Comparison of ENCODE assay signal across 22 cellular contexts in genomic region chr19:49574206-49574755, GRCh38. TPM values are rescaled to one million over a fixed set of nuclear protein-coding genes. Genes with fewer than 3 reads are reported as not detected.
DNase-seq lines count a peak whose midpoint lies in the region; ATAC-seq, FAIRE-seq and TF ChIP-seq lines count a peak whose summit lies in the region.
"Had no signal": no experiment of that assay in that cellular context is flagged by ENCODE, and none has a peak within 500 bp of the region (broad histone marks: within the 10 kb centered on the region; RNA-seq: fewer than 3 reads in every experiment).

No MANE protein-coding gene starts in this region.

- H3K79me2 ChIP-seq in HepG2 (ENCODE audit: insufficient read depth, low read length): peaks cover 41% of the 10 kb centered on the region

- WGBS in HepG2 (ENCODE audit: low lambda C conversion rate): 100% methylated on average over 2 of the region's 2 CpGs
- WGBS in right lobe of liver (ENCODE audit: insufficient coverage, low coverage, low lambda C conversion rate, missing lambda C conversion rate): no CpG with 5 or more reads among the region's 2 CpGs

- ATAC-seq in HepG2 (no peak), right lobe of liver (no peak)
- ATAC-seq in stimulated activated naive CD8-positive, alpha-beta T cell treated with anti-CD3 and anti-CD28 coated beads, Interleukin-15, amount 100 ng/mL, for 72 hours: no peak
- ATAC-seq: CD8-positive, alpha-beta T cell; left ventricle myocardium superior; mucosa of descending colon had no signal

- no peak overlapping the region for H3K4me3 ChIP-seq in HepG2 (replicated peaks in 1 of 3; ENCODE audit: insufficient read depth in 1 of 3, low read depth in 2 of 3, low read length in 3 of 3)
- no peak overlapping the region for H3K4me3 ChIP-seq in right lobe of liver
- H3K4me3 ChIP-seq in bronchial epithelial cell (ENCODE audit: low read depth, low read length): no peak overlapping the region
- H3K4me3 ChIP-seq: coronary artery, mucosa of descending colon, suprapubic skin had no signal

- no peak overlapping the region for H3K9ac ChIP-seq in HepG2 (ENCODE audit: insufficient read depth, low read depth, low read length)

- H4K20me1 ChIP-seq in HepG2 (ENCODE audit: insufficient read depth, low read length): 0 out of 2 replicates have a peak, but pooled peaks cover 4% of the 10 kb centered on the region

- TF ChIP-seq EP300 in HepG2 (IDR thresholded peaks at IDR 0.05; ENCODE audit: low read depth in 2 of 2, low read length in 2 of 2): no peak
- TF ChIP-seq EP300 in HepG2 (CRISPR knock-in tag; IDR thresholded peaks at IDR 0.05; ENCODE audit: borderline replicate concordance): no peak

- TF ChIP-seq RAD21 in HepG2 (CRISPR knock-in tag; IDR thresholded peaks at IDR 0.05): no peak

- H3K27ac ChIP-seq in HepG2 (ENCODE audit: extremely low read length, insufficient read depth, low read length): no peak overlapping the region
- H3K27ac ChIP-seq in right lobe of liver: no peak overlapping the region
- H3K27ac ChIP-seq: brain microvascular endothelial cell, coronary artery, suprapubic skin, VCaP had no signal

- H3K4me2 ChIP-seq in HepG2 (ENCODE audit: low read depth, low read length): no peak overlapping the region

- no TSS peak for BruUV-seq in HepG2 (replicated peaks; lab: Mats Ljungman, UMichigan)

- DNase-seq in HepG2 (ENCODE audit: low spot score): no peak
- DNase-seq in right lobe of liver: no peak
- DNase-seq in bronchial epithelial cell (ENCODE audit: low read depth): peak; percentile 30
- no peak for DNase-seq in stimulated activated naive CD8-positive, alpha-beta T cell treated with anti-CD3 and anti-CD28 coated beads, Interleukin-15, amount 100 ng/mL, for 72 hours
- DNase-seq in amniotic stem cell (lab: John Stamatoyannopoulos, UW): no peak
- no peak for DNase-seq in CD1c-positive myeloid dendritic cell (ENCODE audit: extremely low spot score)
- DNase-seq: activated CD4-positive, alpha-beta T cell treated with anti-CD3 and anti-CD28 coated beads, Interleukin-2, amount 50 U/mL, for 4 hours; activated naive CD8-positive, alpha-beta T cell treated with anti-CD3 and anti-CD28 coated beads, Interleukin-2, amount 10 ng/mL, durations not matched to agents 7 days and 5 days; activated T-cell treated with anti-CD3 and anti-CD28 coated beads, Interleukin-2, amount 50 U/mL, for 1 hour; brain microvascular endothelial cell; CD8-positive, alpha-beta T cell; H7; left ventricle myocardium superior; mucosa of descending colon; NCI-H1417 treated with DMSO at 0.1 percent for 48 hours; NCI-H2171 treated with DMSO at 0.1 percent for 48 hours; NCI-H69; stimulated activated CD4-positive, alpha-beta T cell treated with anti-CD3 and anti-CD28 coated beads, Interleukin-12 subunit alpha, Interleukin-12 subunit beta, amount 100 ng/mL, for 4 hours; stimulated activated CD8-positive, alpha-beta memory T cell treated with anti-CD3 and anti-CD28 coated beads, Interleukin-4, amount 100 ng/mL, for 48 hours had no signal

- H3K27me3 ChIP-seq in HepG2 (ENCODE audit: control insufficient read depth in 1 of 2, insufficient read depth in 2 of 2, low read length in 2 of 2): no peaks in the 10 kb centered on the region
- H3K27me3 ChIP-seq in right lobe of liver: no peaks in the 10 kb centered on the region
- H3K27me3 ChIP-seq in bronchial epithelial cell (ENCODE audit: control insufficient read depth, insufficient read depth, low read length): no peaks in the 10 kb centered on the region
- H3K27me3 ChIP-seq: brain microvascular endothelial cell, suprapubic skin had no signal

- FAIRE-seq in HepG2 (lab: Jason Lieb, UNC) (no peak), bronchial epithelial cell (lab: Jason Lieb, UNC) (no peak)

- H3K27ac Mint-ChIP-seq in stimulated activated naive CD8-positive, alpha-beta T cell treated with anti-CD3 and anti-CD28 coated beads, Interleukin-15, amount 100 ng/mL, for 72 hours: peak overlapping the region; percentile 27 to 36
- H3K27ac Mint-ChIP-seq: activated naive CD8-positive, alpha-beta T cell treated with anti-CD3 and anti-CD28 coated beads, Interleukin-2, amount 10 ng/mL, durations not matched to agents 7 days and 5 days; CD8-positive, alpha-beta T cell had no signal

- in situ Hi-C loops in HepG2 (cut with HindIII; ENCODE audit: extremely low pct_ligation_motif_present, low pct_unique_long_range_greater_than_20kb): loop anchor here (5.0 kb wide), 1 partner anchor 77 kb away; the partner anchor contains the start of gene RPS11

- peaks cover 34% of the 10 kb centered on the region for H3K4me1 ChIP-seq in HepG2 (ENCODE audit: insufficient read depth, low read length)
- peaks cover 0 to 17% (median 8%) of the 10 kb centered on the region in 4 donors for H3K4me1 ChIP-seq in right lobe of liver

- H3K36me3 ChIP-seq in HepG2 (replicated peaks in 1 of 2; ENCODE audit: control insufficient read depth in 1 of 2, insufficient read depth in 2 of 2, low read length in 2 of 2) (peaks cover 3 to 19% of the 10 kb centered on the region in 2 experiments; a peak in 2 of 5 replicates), right lobe of liver (peaks cover 0 to 12% (median 0%) of the 10 kb centered on the region in 4 donors), bronchial epithelial cell (ENCODE audit: control insufficient read depth, insufficient read depth, low read length) (peaks cover 6% of the 10 kb centered on the region)

- POLR2A ChIA-PET in HepG2 (lab: Yijun Ruan, JAX): interaction anchor here (0.7 kb wide), 1 partner anchor 85 kb away, joined by 4 read pairs; no protein-coding TSS in a partner anchor

- H3K4me1 Mint-ChIP-seq in stimulated activated naive CD8-positive, alpha-beta T cell treated with anti-CD3 and anti-CD28 coated beads, Interleukin-15, amount 100 ng/mL, for 72 hours: peaks cover 45% of the 10 kb centered on the region

- no peak for TF ChIP-seq POLR2A in HepG2 (IDR thresholded peaks at IDR 0.05; ENCODE audit: insufficient read depth in 1 of 2, low read depth in 2 of 2, low read length in 2 of 2)
- no peak for TF ChIP-seq POLR2A in right lobe of liver (IDR thresholded peaks at IDR 0.05)

- no peak overlapping the region for H2AFZ ChIP-seq in HepG2 (ENCODE audit: low read length)

- TF ChIP-seq CTCF in HepG2 (CRISPR knock-in tag; IDR thresholded peaks at IDR 0.05) (no peak), right lobe of liver (IDR thresholded peaks at IDR 0.05) (no peak), bronchial epithelial cell (IDR thresholded peaks at IDR 0.05; ENCODE audit: insufficient read depth, low read length, severe bottlenecking) (no peak)

- CTCF ChIA-PET in HepG2 (lab: Yijun Ruan, JAX; ENCODE audit: low intra/inter-chr PET ratio, low total read pairs): no interaction called here

- H3K9me3 ChIP-seq in HepG2 (ENCODE audit: low read length) (no peaks in the 10 kb centered on the region), right lobe of liver (no peaks in the 10 kb centered on the region)
- H3K9me3 ChIP-seq: mucosa of descending colon, suprapubic skin had no signal

- H3K9me3 Mint-ChIP-seq in stimulated activated naive CD8-positive, alpha-beta T cell treated with anti-CD3 and anti-CD28 coated beads, Interleukin-15, amount 100 ng/mL, for 72 hours: no peaks in the 10 kb centered on the region
- H3K9me3 Mint-ChIP-seq: activated naive CD8-positive, alpha-beta T cell treated with anti-CD3 and anti-CD28 coated beads, Interleukin-2, amount 10 ng/mL, durations not matched to agents 7 days and 5 days; CD8-positive, alpha-beta T cell had no signal

- intact Hi-C loops in HepG2 (cut with micrococcal nuclease; ENCODE audit: unreplicated experiment): no loop called here
- intact Hi-C loops in right lobe of liver (cut with DNase I): loop anchor here in 1 of 2 donors (10.0 kb wide), 1 partner anchor 111 kb away; the partner anchor contains the start of gene ADM5

- H3K4me3 Mint-ChIP-seq in stimulated activated naive CD8-positive, alpha-beta T cell treated with anti-CD3 and anti-CD28 coated beads, Interleukin-15, amount 100 ng/mL, for 72 hours: no peak overlapping the region
- H3K4me3 Mint-ChIP-seq: activated naive CD8-positive, alpha-beta T cell treated with anti-CD3 and anti-CD28 coated beads, Interleukin-2, amount 10 ng/mL, durations not matched to agents 7 days and 5 days; CD8-positive, alpha-beta T cell had no signal

- H3K27me3 Mint-ChIP-seq in stimulated activated naive CD8-positive, alpha-beta T cell treated with anti-CD3 and anti-CD28 coated beads, Interleukin-15, amount 100 ng/mL, for 72 hours: no peaks in the 10 kb centered on the region
- H3K27me3 Mint-ChIP-seq: activated naive CD8-positive, alpha-beta T cell treated with anti-CD3 and anti-CD28 coated beads, Interleukin-2, amount 10 ng/mL, durations not matched to agents 7 days and 5 days had no signal

RNA-seq across cellular contexts. Expression of gene NOSIP, which starts 6.1 kb away (rescaled TPM):
- 78.0 and 81.4 TPM in 2 replicates for total RNA-seq in HepG2 (2016; rRNA removed; fragmentation: Illumina TruSeq; extraction: Trizol)
- 40.9 and 41.1 TPM in 2 replicates for total RNA-seq in HepG2 (2016; cell fraction: cytosol; rRNA removed; fragmentation: Illumina TruSeq; extraction: Trizol; ENCODE audit: low read depth)
- total RNA-seq in HepG2 (2016; cell fraction: insoluble cytoplasmic fraction; rRNA removed; fragmentation: Illumina TruSeq; extraction: Trizol): 74.5 and 94.1 TPM in 2 replicates
- 33.6 and 34.5 TPM in 2 replicates for total RNA-seq in HepG2 (2016; cell fraction: membrane; rRNA removed; fragmentation: Illumina TruSeq; extraction: Trizol)
- 36.2 and 36.7 TPM in 2 replicates for total RNA-seq in HepG2 (2016; cell fraction: nucleus; rRNA removed; fragmentation: Illumina TruSeq; extraction: Trizol)
- polyA plus RNA-seq in HepG2 (2011; rRNA removed): 54.3 and 58.4 TPM in 2 replicates
- polyA plus RNA-seq in HepG2 (2011; cell fraction: cytosol; rRNA removed): 53.5 and 96.5 TPM in 2 replicates
- 112 and 135 TPM in 2 replicates for polyA plus RNA-seq in HepG2 (2011; cell fraction: nucleus; rRNA removed)
- 35.5 and 41.6 TPM in 2 replicates for polyA plus RNA-seq in HepG2 (2012)
- polyA plus RNA-seq in HepG2 (2016; cell fraction: cytosol; fragmentation: Illumina TruSeq; extraction: Trizol; ENCODE audit: low read depth): 38.2 and 39.1 TPM in 2 replicates
- polyA plus RNA-seq in HepG2 (2016; cell fraction: insoluble cytoplasmic fraction; fragmentation: Illumina TruSeq; extraction: Trizol; ENCODE audit: low read depth): 86.7 and 88.4 TPM in 2 replicates
- 28.0 and 28.7 TPM in 2 replicates for polyA plus RNA-seq in HepG2 (2016; cell fraction: membrane; fragmentation: Illumina TruSeq; extraction: Trizol; ENCODE audit: low read depth)
- 63.0 and 67.6 TPM in 2 replicates for polyA plus RNA-seq in HepG2 (2016; cell fraction: nucleus; fragmentation: Illumina TruSeq; extraction: Trizol; ENCODE audit: insufficient read depth, low read depth)
- 91.2 and 148 TPM in 2 replicates for polyA minus RNA-seq in HepG2 (2011; rRNA and poly(A)+ RNA removed; ENCODE audit: low replicate concordance)
- polyA minus RNA-seq in HepG2 (2011; cell fraction: cytosol; rRNA and poly(A)+ RNA removed): 26.7 and 28.8 TPM in 2 replicates
- polyA minus RNA-seq in HepG2 (2011; cell fraction: nucleus; rRNA and poly(A)+ RNA removed): 18.2 and 20.6 TPM in 2 replicates
- total RNA-seq in right lobe of liver: 10 to 100 TPM; 16.2 to 31.9 (median 23.2) TPM
- total RNA-seq in bronchial epithelial cell: 71.1 and 78.0 TPM in 2 replicates

RNA-seq across cellular contexts. Expression of gene PRRG2, which starts 6.8 kb away (rescaled TPM):
- total RNA-seq in HepG2 (2016; rRNA removed; fragmentation: Illumina TruSeq; extraction: Trizol): 0.51 and 0.82 TPM in 2 replicates
- 1.1 and 1.6 TPM in 2 replicates for total RNA-seq in HepG2 (2016; cell fraction: cytosol; rRNA removed; fragmentation: Illumina TruSeq; extraction: Trizol; ENCODE audit: low read depth)
- 0.43 and 0.97 TPM in 2 replicates for total RNA-seq in HepG2 (2016; cell fraction: insoluble cytoplasmic fraction; rRNA removed; fragmentation: Illumina TruSeq; extraction: Trizol)
- total RNA-seq in HepG2 (2016; cell fraction: membrane; rRNA removed; fragmentation: Illumina TruSeq; extraction: Trizol): 0.56 and 0.79 TPM in 2 replicates
- total RNA-seq in HepG2 (2016; cell fraction: nucleus; rRNA removed; fragmentation: Illumina TruSeq; extraction: Trizol): 0.78 and 1.3 TPM in 2 replicates
- polyA plus RNA-seq in HepG2 (2011; rRNA removed): 0.64 and 0.66 TPM in 2 replicates
- 0.69 and 0.98 TPM in 2 replicates for polyA plus RNA-seq in HepG2 (2011; cell fraction: cytosol; rRNA removed)
- polyA plus RNA-seq in HepG2 (2011; cell fraction: nucleus; rRNA removed): 1.2 and 1.3 TPM in 2 replicates
- polyA plus RNA-seq in HepG2 (2012): 0.49 and 0.83 TPM in 2 replicates
- polyA plus RNA-seq in HepG2 (2016; cell fraction: cytosol; fragmentation: Illumina TruSeq; extraction: Trizol; ENCODE audit: low read depth): 0.18 and 0.40 TPM in 2 replicates
- 0.44 and 0.60 TPM in 2 replicates for polyA plus RNA-seq in HepG2 (2016; cell fraction: insoluble cytoplasmic fraction; fragmentation: Illumina TruSeq; extraction: Trizol; ENCODE audit: low read depth)
- polyA plus RNA-seq in HepG2 (2016; cell fraction: membrane; fragmentation: Illumina TruSeq; extraction: Trizol; ENCODE audit: low read depth): 0.39 and 0.42 TPM in 2 replicates
- 0.57 and 2.1 TPM in 2 replicates for polyA plus RNA-seq in HepG2 (2016; cell fraction: nucleus; fragmentation: Illumina TruSeq; extraction: Trizol; ENCODE audit: insufficient read depth, low read depth)
- polyA minus RNA-seq in HepG2 (2011; rRNA and poly(A)+ RNA removed; ENCODE audit: low replicate concordance): 0.84 and 1.8 TPM in 2 replicates
- 0.44 and 0.99 TPM in 2 replicates for polyA minus RNA-seq in HepG2 (2011; cell fraction: cytosol; rRNA and poly(A)+ RNA removed)
- polyA minus RNA-seq in HepG2 (2011; cell fraction: nucleus; rRNA and poly(A)+ RNA removed): 1.4 and 1.7 TPM in 2 replicates
- 1 to 10 TPM; 2.5 to 5.9 (median 3.1) TPM for total RNA-seq in right lobe of liver
- 4.5 and 6.3 TPM in 2 replicates for total RNA-seq in bronchial epithelial cell

RNA-seq across cellular contexts. Expression of gene PRR12, which starts 16.7 kb away (rescaled TPM):
- total RNA-seq in HepG2 (2016; rRNA removed; fragmentation: Illumina TruSeq; extraction: Trizol) (1.5 and 1.6 TPM in 2 replicates), right lobe of liver (1 to 10 TPM; 4.0 to 8.5 (median 5.5) TPM), bronchial epithelial cell (0.79 and 1.9 TPM in 2 replicates)
- total RNA-seq in HepG2 (2016; cell fraction: cytosol; rRNA removed; fragmentation: Illumina TruSeq; extraction: Trizol; ENCODE audit: low read depth): 1.2 TPM in 2 replicates
- total RNA-seq in HepG2 (2016; cell fraction: insoluble cytoplasmic fraction; rRNA removed; fragmentation: Illumina TruSeq; extraction: Trizol): 1.2 and 1.4 TPM in 2 replicates
- 1.8 and 1.9 TPM in 2 replicates for total RNA-seq in HepG2 (2016; cell fraction: membrane; rRNA removed; fragmentation: Illumina TruSeq; extraction: Trizol)
- 2.2 and 3.7 TPM in 2 replicates for total RNA-seq in HepG2 (2016; cell fraction: nucleus; rRNA removed; fragmentation: Illumina TruSeq; extraction: Trizol)
- 0.62 and 0.74 TPM in 2 replicates for polyA plus RNA-seq in HepG2 (2011; rRNA removed)
- 0.22 and 0.24 TPM in 2 replicates for polyA plus RNA-seq in HepG2 (2011; cell fraction: cytosol; rRNA removed)
- polyA plus RNA-seq in HepG2 (2011; cell fraction: nucleus; rRNA removed): 3.3 and 4.2 TPM in 2 replicates
- polyA plus RNA-seq in HepG2 (2012): 5.1 and 5.6 TPM in 2 replicates
- polyA plus RNA-seq in HepG2 (2016; cell fraction: cytosol; fragmentation: Illumina TruSeq; extraction: Trizol; ENCODE audit: low read depth): 0.41 and 0.69 TPM in 2 replicates
- 4.8 and 6.1 TPM in 2 replicates for polyA plus RNA-seq in HepG2 (2016; cell fraction: insoluble cytoplasmic fraction; fragmentation: Illumina TruSeq; extraction: Trizol; ENCODE audit: low read depth)
- polyA plus RNA-seq in HepG2 (2016; cell fraction: membrane; fragmentation: Illumina TruSeq; extraction: Trizol; ENCODE audit: low read depth): 0.89 and 1.1 TPM in 2 replicates
- 11.5 and 11.7 TPM in 2 replicates for polyA plus RNA-seq in HepG2 (2016; cell fraction: nucleus; fragmentation: Illumina TruSeq; extraction: Trizol; ENCODE audit: insufficient read depth, low read depth)
- polyA minus RNA-seq in HepG2 (2011; rRNA and poly(A)+ RNA removed; ENCODE audit: low replicate concordance): 0.98 and 1.4 TPM in 2 replicates
- polyA minus RNA-seq in HepG2 (2011; cell fraction: cytosol; rRNA and poly(A)+ RNA removed): 1.8 and 2.5 TPM in 2 replicates
- polyA minus RNA-seq in HepG2 (2011; cell fraction: nucleus; rRNA and poly(A)+ RNA removed): 1.5 and 1.8 TPM in 2 replicates

RNA-seq across cellular contexts. Expression of gene RCN3, which starts 46.5 kb away (rescaled TPM):
- total RNA-seq in HepG2 (2016; rRNA removed; fragmentation: Illumina TruSeq; extraction: Trizol) (1.7 and 10.1 TPM in 2 replicates), right lobe of liver (10 to 100 TPM in 3 of 6 experiments, 1 to 10 TPM in 3; 5.3 to 18.0 (median 10.9) TPM), bronchial epithelial cell (0.77 and 3.9 TPM in 2 replicates)
- 2.9 TPM in 2 replicates for total RNA-seq in HepG2 (2016; cell fraction: cytosol; rRNA removed; fragmentation: Illumina TruSeq; extraction: Trizol; ENCODE audit: low read depth)
- 2.5 and 10.4 TPM in 2 replicates for total RNA-seq in HepG2 (2016; cell fraction: insoluble cytoplasmic fraction; rRNA removed; fragmentation: Illumina TruSeq; extraction: Trizol)
- 3.9 and 4.3 TPM in 2 replicates for total RNA-seq in HepG2 (2016; cell fraction: membrane; rRNA removed; fragmentation: Illumina TruSeq; extraction: Trizol)
- total RNA-seq in HepG2 (2016; cell fraction: nucleus; rRNA removed; fragmentation: Illumina TruSeq; extraction: Trizol): 12.9 and 16.5 TPM in 2 replicates
- 3.0 and 3.3 TPM in 2 replicates for polyA plus RNA-seq in HepG2 (2011; rRNA removed)
- 0.79 and 1.6 TPM in 2 replicates for polyA plus RNA-seq in HepG2 (2011; cell fraction: cytosol; rRNA removed)
- polyA plus RNA-seq in HepG2 (2011; cell fraction: nucleus; rRNA removed): 33.2 and 45.9 TPM in 2 replicates
- polyA plus RNA-seq in HepG2 (2012): 4.9 and 5.2 TPM in 2 replicates
- 4.8 and 4.9 TPM in 2 replicates for polyA plus RNA-seq in HepG2 (2016; cell fraction: cytosol; fragmentation: Illumina TruSeq; extraction: Trizol; ENCODE audit: low read depth)
- polyA plus RNA-seq in HepG2 (2016; cell fraction: insoluble cytoplasmic fraction; fragmentation: Illumina TruSeq; extraction: Trizol; ENCODE audit: low read depth): 3.3 and 3.5 TPM in 2 replicates
- 4.3 and 6.1 TPM in 2 replicates for polyA plus RNA-seq in HepG2 (2016; cell fraction: membrane; fragmentation: Illumina TruSeq; extraction: Trizol; ENCODE audit: low read depth)
- polyA plus RNA-seq in HepG2 (2016; cell fraction: nucleus; fragmentation: Illumina TruSeq; extraction: Trizol; ENCODE audit: insufficient read depth, low read depth): 61.4 and 74.8 TPM in 2 replicates
- 0.14 and 0.50 TPM in 2 replicates for polyA minus RNA-seq in HepG2 (2011; rRNA and poly(A)+ RNA removed; ENCODE audit: low replicate concordance)
- polyA minus RNA-seq in HepG2 (2011; cell fraction: cytosol; rRNA and poly(A)+ RNA removed): not detected in 2 replicates
- 3.1 and 4.0 TPM in 2 replicates for polyA minus RNA-seq in HepG2 (2011; cell fraction: nucleus; rRNA and poly(A)+ RNA removed)
